In genomic region chr5:139667730-139668063, GRCh38 we compare ENCODE assay signal across 8 cellular contexts. TPM values are rescaled to one million over a fixed set of nuclear protein-coding genes. Genes with fewer than 3 reads are reported as not detected.
DNase-seq lines count a peak whose midpoint lies in the region; ATAC-seq and TF ChIP-seq lines count a peak whose summit lies in the region.

No MANE protein-coding gene starts in this region.

- H3K36me3 Mint-ChIP-seq in GM23338 (ENCODE audit: low read depth) (peaks cover 4% of the 10 kb centered on the region; the same call in 2 of the 3 replicates), T-helper 17 cell (ENCODE audit: low read depth) (peaks cover 2% of the 10 kb centered on the region)
- H3K36me3 Mint-ChIP-seq in stimulated activated memory B cell treated with anti-CD40 and anti-IgM and Interleukin-4, amounts not matched to agents 10 μg/mL and 1 μg/mL and 100 μg/mL, for 72 hours: peaks cover 13% of the 10 kb centered on the region

- H3K36me3 ChIP-seq in GM23338 (ENCODE audit: insufficient read depth): no peaks in the 10 kb centered on the region

- H4K20me1 ChIP-seq in GM23338 (replicated peaks; ENCODE audit: insufficient read depth): peaks cover 84% of the 10 kb centered on the region

- H3K4me1 Mint-ChIP-seq in GM23338: peaks cover 80% of the 10 kb centered on the region
- peaks cover 26% of the 10 kb centered on the region for H3K4me1 Mint-ChIP-seq in T-helper 17 cell
- H3K4me1 Mint-ChIP-seq in stimulated activated memory B cell treated with anti-CD40 and anti-IgM and Interleukin-4, amounts not matched to agents 10 μg/mL and 1 μg/mL and 100 μg/mL, for 72 hours: peaks cover 99% of the 10 kb centered on the region

- H3K27me3 ChIP-seq in GM23338 (ENCODE audit: insufficient read depth): no peaks in the 10 kb centered on the region

- peaks cover 99% of the 10 kb centered on the region for H3K79me2 ChIP-seq in GM23338 (replicated peaks; ENCODE audit: insufficient read depth)

- peaks cover 43% of the 10 kb centered on the region for H3K4me1 ChIP-seq in GM23338 (ENCODE audit: insufficient read depth)

- H3K27me3 Mint-ChIP-seq in GM23338 (ENCODE audit: insufficient read depth, low read depth, poor library complexity) (peaks cover 26% of the 10 kb centered on the region), T-helper 17 cell (no peaks in the 10 kb centered on the region)
- H3K27me3 Mint-ChIP-seq in stimulated activated memory B cell treated with anti-CD40 and anti-IgM and Interleukin-4, amounts not matched to agents 10 μg/mL and 1 μg/mL and 100 μg/mL, for 72 hours: no peaks in the 10 kb centered on the region

- H3K4me3 ChIP-seq in GM23338 (peak overlapping the region; percentile 46), fibroblast of the aortic adventitia (ENCODE audit: low read depth, low read length) (peak overlapping the region; percentile 60)

- TF ChIP-seq CTCF in GM23338 (conservative IDR thresholded peaks at IDR 0.05; ENCODE audit: low read depth in 2 of 2): no peak
- peak; percentile 0 for TF ChIP-seq CTCF in fibroblast of the aortic adventitia (IDR thresholded peaks at IDR 0.05; ENCODE audit: insufficient read depth, low read length)

- ATAC-seq in GM23338: peak; percentile 6; the same call in 2 of the 3 replicates
- ATAC-seq in T-helper 17 cell: no peak
- ATAC-seq in stimulated activated memory B cell treated with anti-CD40 and anti-IgM and Interleukin-4, amounts not matched to agents 10 μg/mL and 1 μg/mL and 100 μg/mL, for 72 hours: no peak
- ATAC-seq in HG02970 (IDR thresholded peaks at IDR 0.05; ENCODE audit: low FRiP score, unreplicated experiment): no peak
- ATAC-seq in HG03025 (IDR thresholded peaks at IDR 0.05; ENCODE audit: low FRiP score, unreplicated experiment): no peak

- DNase-seq in GM23338 (ENCODE audit: low spot score) (no peak), T-helper 17 cell (no peak), fibroblast of the aortic adventitia (ENCODE audit: low read depth) (no peak), NCI-H146 (lab: John Stamatoyannopoulos, UW) (no peak), CD1c-positive myeloid dendritic cell (ENCODE audit: extremely low spot score) (no peak)

- peak overlapping the region; percentile 79 for H3K4me2 ChIP-seq in GM23338

- peak overlapping the region; percentile 42 for H3K4me3 Mint-ChIP-seq in GM23338
- H3K4me3 Mint-ChIP-seq in T-helper 17 cell: peak overlapping the region; percentile 81
- peak overlapping the region; percentile 81 for H3K4me3 Mint-ChIP-seq in stimulated activated memory B cell treated with anti-CD40 and anti-IgM and Interleukin-4, amounts not matched to agents 10 μg/mL and 1 μg/mL and 100 μg/mL, for 72 hours

- no peak overlapping the region for H2AFZ ChIP-seq in GM23338

- no peaks in the 10 kb centered on the region for H3K9me2 ChIP-seq in GM23338 (ENCODE audit: insufficient read depth)

- H3F3A ChIP-seq in GM23338 (replicated peaks; ENCODE audit: low read depth): peaks cover 13% of the 10 kb centered on the region

- no peaks in the 10 kb centered on the region for H3K9me3 ChIP-seq in T-helper 17 cell (ENCODE audit: control insufficient read depth, low read length, poor library complexity, severe bottlenecking)

- no peak overlapping the region for H3K27ac Mint-ChIP-seq in GM23338
- peak overlapping the region; percentile 8 for H3K27ac Mint-ChIP-seq in T-helper 17 cell
- peak overlapping the region; percentile 88 for H3K27ac Mint-ChIP-seq in stimulated activated memory B cell treated with anti-CD40 and anti-IgM and Interleukin-4, amounts not matched to agents 10 μg/mL and 1 μg/mL and 100 μg/mL, for 72 hours

- H3K9me3 Mint-ChIP-seq in GM23338: no peaks in the 10 kb centered on the region; the same call in 2 of the 3 replicates
- no peaks in the 10 kb centered on the region for H3K9me3 Mint-ChIP-seq in stimulated activated memory B cell treated with anti-CD40 and anti-IgM and Interleukin-4, amounts not matched to agents 10 μg/mL and 1 μg/mL and 100 μg/mL, for 72 hours

- peak overlapping the region; percentile 72; the same call in 1 of the 2 replicates for H3K27ac ChIP-seq in GM23338 (ENCODE audit: low read depth)

TF ChIP-seq in GM23338, 12 proteins besides CTCF, POLR2A, EP300 and RAD21 (continues in another document):
- TF ChIP-seq, protein P1, sequence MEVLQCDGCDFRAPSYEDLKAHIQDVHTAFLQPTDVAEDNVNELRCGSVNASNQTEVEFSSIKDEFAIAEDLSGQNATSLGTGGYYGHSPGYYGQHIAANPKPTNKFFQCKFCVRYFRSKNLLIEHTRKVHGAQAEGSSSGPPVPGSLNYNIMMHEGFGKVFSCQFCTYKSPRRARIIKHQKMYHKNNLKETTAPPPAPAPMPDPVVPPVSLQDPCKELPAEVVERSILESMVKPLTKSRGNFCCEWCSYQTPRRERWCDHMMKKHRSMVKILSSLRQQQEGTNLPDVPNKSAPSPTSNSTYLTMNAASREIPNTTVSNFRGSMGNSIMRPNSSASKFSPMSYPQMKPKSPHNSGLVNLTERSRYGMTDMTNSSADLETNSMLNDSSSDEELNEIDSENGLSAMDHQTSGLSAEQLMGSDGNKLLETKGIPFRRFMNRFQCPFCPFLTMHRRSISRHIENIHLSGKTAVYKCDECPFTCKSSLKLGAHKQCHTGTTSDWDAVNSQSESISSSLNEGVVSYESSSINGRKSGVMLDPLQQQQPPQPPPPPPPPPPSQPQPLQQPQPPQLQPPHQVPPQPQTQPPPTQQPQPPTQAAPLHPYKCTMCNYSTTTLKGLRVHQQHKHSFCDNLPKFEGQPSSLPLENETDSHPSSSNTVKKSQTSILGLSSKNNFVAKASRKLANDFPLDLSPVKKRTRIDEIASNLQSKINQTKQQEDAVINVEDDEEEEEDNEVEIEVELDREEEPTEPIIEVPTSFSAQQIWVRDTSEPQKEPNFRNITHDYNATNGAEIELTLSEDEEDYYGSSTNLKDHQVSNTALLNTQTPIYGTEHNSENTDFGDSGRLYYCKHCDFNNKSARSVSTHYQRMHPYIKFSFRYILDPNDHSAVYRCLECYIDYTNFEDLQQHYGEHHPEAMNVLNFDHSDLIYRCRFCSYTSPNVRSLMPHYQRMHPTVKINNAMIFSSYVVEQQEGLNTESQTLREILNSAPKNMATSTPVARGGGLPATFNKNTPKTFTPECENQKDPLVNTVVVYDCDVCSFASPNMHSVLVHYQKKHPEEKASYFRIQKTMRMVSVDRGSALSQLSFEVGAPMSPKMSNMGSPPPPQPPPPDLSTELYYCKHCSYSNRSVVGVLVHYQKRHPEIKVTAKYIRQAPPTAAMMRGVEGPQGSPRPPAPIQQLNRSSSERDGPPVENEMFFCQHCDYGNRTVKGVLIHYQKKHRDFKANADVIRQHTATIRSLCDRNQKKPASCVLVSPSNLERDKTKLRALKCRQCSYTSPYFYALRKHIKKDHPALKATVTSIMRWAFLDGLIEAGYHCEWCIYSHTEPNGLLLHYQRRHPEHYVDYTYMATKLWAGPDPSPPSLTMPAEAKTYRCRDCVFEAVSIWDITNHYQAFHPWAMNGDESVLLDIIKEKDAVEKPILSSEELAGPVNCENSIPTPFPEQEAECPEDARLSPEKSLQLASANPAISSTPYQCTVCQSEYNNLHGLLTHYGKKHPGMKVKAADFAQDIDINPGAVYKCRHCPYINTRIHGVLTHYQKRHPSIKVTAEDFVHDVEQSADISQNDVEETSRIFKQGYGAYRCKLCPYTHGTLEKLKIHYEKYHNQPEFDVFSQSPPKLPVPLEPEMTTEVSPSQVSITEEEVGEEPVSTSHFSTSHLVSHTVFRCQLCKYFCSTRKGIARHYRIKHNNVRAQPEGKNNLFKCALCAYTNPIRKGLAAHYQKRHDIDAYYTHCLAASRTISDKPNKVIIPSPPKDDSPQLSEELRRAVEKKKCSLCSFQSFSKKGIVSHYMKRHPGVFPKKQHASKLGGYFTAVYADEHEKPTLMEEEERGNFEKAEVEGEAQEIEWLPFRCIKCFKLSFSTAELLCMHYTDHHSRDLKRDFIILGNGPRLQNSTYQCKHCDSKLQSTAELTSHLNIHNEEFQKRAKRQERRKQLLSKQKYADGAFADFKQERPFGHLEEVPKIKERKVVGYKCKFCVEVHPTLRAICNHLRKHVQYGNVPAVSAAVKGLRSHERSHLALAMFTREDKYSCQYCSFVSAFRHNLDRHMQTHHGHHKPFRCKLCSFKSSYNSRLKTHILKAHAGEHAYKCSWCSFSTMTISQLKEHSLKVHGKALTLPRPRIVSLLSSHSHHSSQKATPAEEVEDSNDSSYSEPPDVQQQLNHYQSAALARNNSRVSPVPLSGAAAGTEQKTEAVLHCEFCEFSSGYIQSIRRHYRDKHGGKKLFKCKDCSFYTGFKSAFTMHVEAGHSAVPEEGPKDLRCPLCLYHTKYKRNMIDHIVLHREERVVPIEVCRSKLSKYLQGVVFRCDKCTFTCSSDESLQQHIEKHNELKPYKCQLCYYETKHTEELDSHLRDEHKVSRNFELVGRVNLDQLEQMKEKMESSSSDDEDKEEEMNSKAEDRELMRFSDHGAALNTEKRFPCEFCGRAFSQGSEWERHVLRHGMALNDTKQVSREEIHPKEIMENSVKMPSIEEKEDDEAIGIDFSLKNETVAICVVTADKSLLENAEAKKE (CRISPR knock-in tag; IDR thresholded peaks at IDR 0.05): no peak
- TF ChIP-seq ETS1 (IDR thresholded peaks at IDR 0.05) (no peak), EZH2phosphoT487 (IDR thresholded peaks at IDR 0.05; ENCODE audit: unreplicated experiment) (no peak), CREB1 (CRISPR knock-in tag; IDR thresholded peaks at IDR 0.05; ENCODE audit: low read depth) (no peak)

RNA-seq across cellular contexts. Expression of gene CXXC5, which starts 19.5 kb away (rescaled TPM):
- 97.9 and 111 TPM in 2 replicates for total RNA-seq in GM23338 (2014; rRNA removed; shearing (Covaris generic))
- polyA plus RNA-seq in GM23338 (2016; fragmentation: Nextera tagmentation; extraction: Ambion mirVana): 63.3 and 65.0 TPM in 2 replicates
- total RNA-seq in T-helper 17 cell (1 to 10 TPM; 3.2 to 4.3 TPM), fibroblast of the aortic adventitia (ENCODE audit: low replicate concordance) (26.1 and 75.9 TPM in 2 replicates)
